ENCODE assay signal across 36 cellular contexts in the genomic region with DNA sequence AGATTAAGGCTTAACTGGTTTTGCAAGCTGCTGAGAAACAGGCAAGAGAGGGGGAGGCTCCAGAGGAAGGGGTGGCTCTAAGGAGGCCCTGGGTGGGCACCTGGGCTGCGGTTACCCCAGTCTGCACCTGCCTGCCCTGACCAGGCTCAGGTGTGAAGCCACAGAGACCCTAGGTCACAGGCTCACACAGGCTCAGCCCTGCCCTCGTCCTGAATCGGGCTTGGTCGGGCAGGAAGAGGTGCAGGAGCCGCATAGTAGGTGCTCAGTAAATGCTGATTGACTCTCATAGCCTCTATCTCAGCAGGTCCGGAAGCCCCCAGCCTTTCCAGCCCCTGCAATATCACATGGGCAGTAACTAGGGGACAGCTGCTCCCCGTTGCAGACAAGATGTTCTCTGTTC.
"Had no signal": no experiment of that assay in that cellular context is flagged by ENCODE, and none has a peak within 500 bp of the region (broad histone marks: within the 10 kb centered on the region; RNA-seq: fewer than 3 reads in every experiment).

No MANE protein-coding gene starts in this region.

- H3K4me1 ChIP-seq: body of pancreas, breast epithelium had no signal

- H3K27ac Mint-ChIP-seq: activated CD4-positive, alpha-beta memory T cell treated with anti-CD3 and anti-CD28 coated beads, Interleukin-2, amount 10 ng/mL, durations not matched to agents 7 days and 5 days; activated CD4-positive, alpha-beta T cell treated with anti-CD3 and anti-CD28 coated beads for 36 hours; activated CD4-positive, alpha-beta T cell treated with anti-CD3 and anti-CD28 coated beads, Interleukin-2, amount 10 ng/mL, durations not matched to agents 7 days and 5 days; activated CD8-positive, alpha-beta memory T cell treated with anti-CD3 and anti-CD28 coated beads, Interleukin-2, amount 10 ng/mL, durations not matched to agents 7 days and 5 days; activated CD8-positive, alpha-beta T cell treated with anti-CD3 and anti-CD28 coated beads, Interleukin-2, amount 10 ng/mL, durations not matched to agents 7 days and 5 days; activated naive CD4-positive, alpha-beta T cell treated with anti-CD3 and anti-CD28 coated beads, Interleukin-2, amount 10 ng/mL, durations not matched to agents 7 days and 5 days; activated naive CD4-positive, alpha-beta T cell treated with anti-CD3 and anti-CD28 coated beads, Interleukin-2, amount 50 U/mL, for 24 hours; activated naive CD8-positive, alpha-beta T cell; activated naive CD8-positive, alpha-beta T cell treated with anti-CD3 and anti-CD28 coated beads, Interleukin-2, amount 10 ng/mL, durations not matched to agents 7 days and 5 days; activated naive CD8-positive, alpha-beta T cell treated with anti-CD3 and anti-CD28 coated beads, Interleukin-2, amount 50 U/mL, for 24 hours; activated T-cell treated with anti-CD3 and anti-CD28 coated beads, Interleukin-2, amount 50 U/mL, for 24 hours; activated T-helper 2 cell treated with anti-CD3 and anti-CD28 coated beads, Interferon-gamma antibody, Interleukin-2, Interleukin-4, amounts not matched to agents 10 μg/mL and 5 μg/mL and 100 μg/mL, durations not matched to agents 14 hours and 24 hours and 36 hours; T-helper 1 cell treated with Interleukin-12 subunit alpha and Interleukin-12 subunit beta and Interleukin-4 antibody, amounts not matched to agents 30 μg/mL and 1 μg/mL, for 36 hours; T-helper 2 cell treated with Interferon-gamma antibody and Interleukin-4, amounts not matched to agents 5 μg/mL and 100 μg/mL, for 36 hours; WTC11 had no signal

- ATAC-seq: activated CD4-positive, alpha-beta T cell treated with anti-CD3 and anti-CD28 coated beads for 36 hours; activated CD4-positive, CD25-positive, alpha-beta regulatory T cell treated with anti-CD3 and anti-CD28 coated beads, Interleukin-2, amount 50 U/mL, for 24 hours; activated CD8-positive, alpha-beta memory T cell treated with anti-CD3 and anti-CD28 coated beads, Interleukin-2, amount 10 ng/mL, durations not matched to agents 7 days and 5 days; activated CD8-positive, alpha-beta T cell treated with anti-CD3 and anti-CD28 coated beads, Interleukin-2, amount 10 ng/mL, durations not matched to agents 7 days and 5 days; activated naive CD8-positive, alpha-beta T cell treated with anti-CD3 and anti-CD28 coated beads, Interleukin-2, amount 50 U/mL, for 24 hours; body of pancreas; WTC11 had no signal

- H3K36me3 Mint-ChIP-seq: activated CD8-positive, alpha-beta memory T cell treated with anti-CD3 and anti-CD28 coated beads, Interleukin-2, amount 10 ng/mL, durations not matched to agents 7 days and 5 days; activated naive CD4-positive, alpha-beta T cell treated with anti-CD3 and anti-CD28 coated beads, Interleukin-2, amount 10 ng/mL, durations not matched to agents 7 days and 5 days; activated naive CD8-positive, alpha-beta T cell treated with anti-CD3 and anti-CD28 coated beads, Interleukin-2, amount 10 ng/mL, durations not matched to agents 7 days and 5 days had no signal

- H3K4me3 Mint-ChIP-seq: activated CD4-positive, alpha-beta memory T cell treated with anti-CD3 and anti-CD28 coated beads, Interleukin-2, amount 10 ng/mL, durations not matched to agents 7 days and 5 days; activated CD4-positive, alpha-beta T cell treated with anti-CD3 and anti-CD28 coated beads for 36 hours; activated CD4-positive, alpha-beta T cell treated with anti-CD3 and anti-CD28 coated beads, Interleukin-2, amount 10 ng/mL, durations not matched to agents 7 days and 5 days; activated CD8-positive, alpha-beta memory T cell treated with anti-CD3 and anti-CD28 coated beads, Interleukin-2, amount 10 ng/mL, durations not matched to agents 7 days and 5 days; activated CD8-positive, alpha-beta T cell treated with anti-CD3 and anti-CD28 coated beads, Interleukin-2, amount 10 ng/mL, durations not matched to agents 7 days and 5 days; activated naive CD4-positive, alpha-beta T cell treated with anti-CD3 and anti-CD28 coated beads, Interleukin-2, amount 10 ng/mL, durations not matched to agents 7 days and 5 days; activated naive CD4-positive, alpha-beta T cell treated with anti-CD3 and anti-CD28 coated beads, Interleukin-2, amount 50 U/mL, for 24 hours; activated naive CD8-positive, alpha-beta T cell; activated naive CD8-positive, alpha-beta T cell treated with anti-CD3 and anti-CD28 coated beads, Interleukin-2, amount 10 ng/mL, durations not matched to agents 7 days and 5 days; activated naive CD8-positive, alpha-beta T cell treated with anti-CD3 and anti-CD28 coated beads, Interleukin-2, amount 50 U/mL, for 24 hours; activated T-cell treated with anti-CD3 and anti-CD28 coated beads, Interleukin-2, amount 50 U/mL, for 24 hours; T-helper 1 cell treated with Interleukin-12 subunit alpha and Interleukin-12 subunit beta and Interleukin-4 antibody, amounts not matched to agents 30 μg/mL and 1 μg/mL, for 36 hours; T-helper 2 cell treated with Interferon-gamma antibody and Interleukin-4, amounts not matched to agents 5 μg/mL and 100 μg/mL, for 36 hours; WTC11 had no signal

- H3K27me3 Mint-ChIP-seq: activated CD4-positive, alpha-beta memory T cell treated with anti-CD3 and anti-CD28 coated beads, Interleukin-2, amount 10 ng/mL, durations not matched to agents 7 days and 5 days; activated CD4-positive, alpha-beta T cell treated with anti-CD3 and anti-CD28 coated beads for 36 hours; activated CD4-positive, alpha-beta T cell treated with anti-CD3 and anti-CD28 coated beads, Interleukin-2, amount 10 ng/mL, durations not matched to agents 7 days and 5 days; activated CD8-positive, alpha-beta memory T cell treated with anti-CD3 and anti-CD28 coated beads, Interleukin-2, amount 10 ng/mL, durations not matched to agents 7 days and 5 days; activated naive CD4-positive, alpha-beta T cell treated with anti-CD3 and anti-CD28 coated beads, Interleukin-2, amount 50 U/mL, for 24 hours; activated naive CD8-positive, alpha-beta T cell treated with anti-CD3 and anti-CD28 coated beads, Interleukin-2, amount 10 ng/mL, durations not matched to agents 7 days and 5 days; activated T-cell treated with anti-CD3 and anti-CD28 coated beads, Interleukin-2, amount 50 U/mL, for 24 hours had no signal

- H3K4me3 ChIP-seq: body of pancreas, breast epithelium had no signal

- H3K27me3 ChIP-seq: body of pancreas, brain microvascular endothelial cell, breast epithelium had no signal

- H3K27ac ChIP-seq: body of pancreas, brain microvascular endothelial cell, breast epithelium, VCaP had no signal

- H3K36me3 ChIP-seq: brain microvascular endothelial cell, breast epithelium had no signal

- H3K4me1 Mint-ChIP-seq: activated CD4-positive, alpha-beta memory T cell treated with anti-CD3 and anti-CD28 coated beads, Interleukin-2, amount 10 ng/mL, durations not matched to agents 7 days and 5 days; activated CD4-positive, alpha-beta T cell treated with anti-CD3 and anti-CD28 coated beads for 36 hours; activated CD4-positive, alpha-beta T cell treated with anti-CD3 and anti-CD28 coated beads, Interleukin-2, amount 10 ng/mL, durations not matched to agents 7 days and 5 days; activated CD8-positive, alpha-beta memory T cell treated with anti-CD3 and anti-CD28 coated beads, Interleukin-2, amount 10 ng/mL, durations not matched to agents 7 days and 5 days; activated naive CD4-positive, alpha-beta T cell treated with anti-CD3 and anti-CD28 coated beads, Interleukin-2, amount 10 ng/mL, durations not matched to agents 7 days and 5 days; activated naive CD4-positive, alpha-beta T cell treated with anti-CD3 and anti-CD28 coated beads, Interleukin-2, amount 50 U/mL, for 24 hours; activated naive CD8-positive, alpha-beta T cell treated with anti-CD3 and anti-CD28 coated beads, Interleukin-2, amount 10 ng/mL, durations not matched to agents 7 days and 5 days; activated naive CD8-positive, alpha-beta T cell treated with anti-CD3 and anti-CD28 coated beads, Interleukin-2, amount 50 U/mL, for 24 hours; WTC11 had no signal

- DNase-seq: activated CD4-positive, alpha-beta memory T cell treated with anti-CD3 and anti-CD28 coated beads, Interleukin-2, amount 10 ng/mL, durations not matched to agents 7 days and 5 days; activated CD4-positive, alpha-beta T cell treated with anti-CD3 and anti-CD28 coated beads for 1 hour; activated CD4-positive, alpha-beta T cell treated with anti-CD3 and anti-CD28 coated beads for 36 hours; activated CD4-positive, alpha-beta T cell treated with anti-CD3 and anti-CD28 coated beads for 48 hours; activated CD4-positive, alpha-beta T cell treated with anti-CD3 and anti-CD28 coated beads, Interleukin-2, amount 10 ng/mL, durations not matched to agents 7 days and 5 days; activated CD4-positive, alpha-beta T cell treated with anti-CD3 and anti-CD28 coated beads, Interleukin-2, amount 50 U/mL, for 48 hours; activated CD4-positive, CD25-positive, alpha-beta regulatory T cell; activated CD8-positive, alpha-beta memory T cell treated with anti-CD3 and anti-CD28 coated beads for 24 hours; activated CD8-positive, alpha-beta memory T cell treated with anti-CD3 and anti-CD28 coated beads, Interleukin-2, amount 10 ng/mL, durations not matched to agents 7 days and 5 days; activated CD8-positive, alpha-beta memory T cell treated with anti-CD3 and anti-CD28 coated beads, Interleukin-2, amount 50 U/mL, for 48 hours; activated CD8-positive, alpha-beta T cell treated with anti-CD3 and anti-CD28 coated beads, Interleukin-2, amount 10 ng/mL, durations not matched to agents 7 days and 5 days; activated effector memory CD4-positive, alpha-beta T cell treated with Interleukin-2 at 50 U/mL for 16 hours; activated gamma-delta T cell; activated naive CD4-positive, alpha-beta T cell treated with anti-CD3 and anti-CD28 coated beads, Interleukin-2, amount 10 ng/mL, durations not matched to agents 7 days and 5 days; activated naive CD4-positive, alpha-beta T cell treated with Interleukin-2 at 50 U/mL for 16 hours; activated naive CD8-positive, alpha-beta T cell treated with anti-CD3 and anti-CD28 coated beads, Interleukin-2, amount 10 ng/mL, durations not matched to agents 7 days and 5 days; activated naive CD8-positive, alpha-beta T cell treated with anti-CD3 and anti-CD28 coated beads, Interleukin-2, amount 50 U/mL, for 24 hours; activated T-cell treated with anti-CD3 and anti-CD28 coated beads, Interleukin-2, amount 50 U/mL, for 24 hours; activated T-cell treated with anti-CD3 and anti-CD28 coated beads, Interleukin-2, amount 50 U/mL, for 48 hours; amygdala; anterior cingulate cortex; body of pancreas; brain microvascular endothelial cell; central memory CD4-positive, alpha-beta T cell; T-helper 1 cell; T-helper 2 cell; T-helper 9 cell had no signal
